ENCODE assay signal across 3 cellular contexts in genomic region chr6:142316791-142317368, GRCh38.
TF ChIP-seq lines count a peak whose summit lies in the region.

No MANE protein-coding gene starts in this region.

TF ChIP-seq in SK-N-SH, 30 proteins besides CTCF, POLR2A, EP300 and RAD21 (continued from another document):
- TF ChIP-seq, protein P1, sequence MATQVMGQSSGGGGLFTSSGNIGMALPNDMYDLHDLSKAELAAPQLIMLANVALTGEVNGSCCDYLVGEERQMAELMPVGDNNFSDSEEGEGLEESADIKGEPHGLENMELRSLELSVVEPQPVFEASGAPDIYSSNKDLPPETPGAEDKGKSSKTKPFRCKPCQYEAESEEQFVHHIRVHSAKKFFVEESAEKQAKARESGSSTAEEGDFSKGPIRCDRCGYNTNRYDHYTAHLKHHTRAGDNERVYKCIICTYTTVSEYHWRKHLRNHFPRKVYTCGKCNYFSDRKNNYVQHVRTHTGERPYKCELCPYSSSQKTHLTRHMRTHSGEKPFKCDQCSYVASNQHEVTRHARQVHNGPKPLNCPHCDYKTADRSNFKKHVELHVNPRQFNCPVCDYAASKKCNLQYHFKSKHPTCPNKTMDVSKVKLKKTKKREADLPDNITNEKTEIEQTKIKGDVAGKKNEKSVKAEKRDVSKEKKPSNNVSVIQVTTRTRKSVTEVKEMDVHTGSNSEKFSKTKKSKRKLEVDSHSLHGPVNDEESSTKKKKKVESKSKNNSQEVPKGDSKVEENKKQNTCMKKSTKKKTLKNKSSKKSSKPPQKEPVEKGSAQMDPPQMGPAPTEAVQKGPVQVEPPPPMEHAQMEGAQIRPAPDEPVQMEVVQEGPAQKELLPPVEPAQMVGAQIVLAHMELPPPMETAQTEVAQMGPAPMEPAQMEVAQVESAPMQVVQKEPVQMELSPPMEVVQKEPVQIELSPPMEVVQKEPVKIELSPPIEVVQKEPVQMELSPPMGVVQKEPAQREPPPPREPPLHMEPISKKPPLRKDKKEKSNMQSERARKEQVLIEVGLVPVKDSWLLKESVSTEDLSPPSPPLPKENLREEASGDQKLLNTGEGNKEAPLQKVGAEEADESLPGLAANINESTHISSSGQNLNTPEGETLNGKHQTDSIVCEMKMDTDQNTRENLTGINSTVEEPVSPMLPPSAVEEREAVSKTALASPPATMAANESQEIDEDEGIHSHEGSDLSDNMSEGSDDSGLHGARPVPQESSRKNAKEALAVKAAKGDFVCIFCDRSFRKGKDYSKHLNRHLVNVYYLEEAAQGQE (IDR thresholded peaks at IDR 0.05; ENCODE audit: low read depth, low read length), result no peak
- no peak for TF ChIP-seq POLR2AphosphoS5 (IDR thresholded peaks at IDR 0.05; ENCODE audit: low read depth, low read length)
- TF ChIP-seq GABPA (IDR thresholded peaks at IDR 0.05; ENCODE audit: low read depth), result no peak
- TF ChIP-seq RFX5 (IDR thresholded peaks at IDR 0.05; ENCODE audit: low read length), result no peak

TF ChIP-seq in SK-N-SH treated with all-trans-retinoic acid at 6 μM for 48 hours, 23 proteins besides CTCF, POLR2A, EP300 and RAD21 (continued from another document):
- TF ChIP-seq POU6F1 (CRISPR knock-in tag; IDR thresholded peaks at IDR 0.05; ENCODE audit: borderline replicate concordance, low read depth), result no peak
- TF ChIP-seq, protein P2, sequence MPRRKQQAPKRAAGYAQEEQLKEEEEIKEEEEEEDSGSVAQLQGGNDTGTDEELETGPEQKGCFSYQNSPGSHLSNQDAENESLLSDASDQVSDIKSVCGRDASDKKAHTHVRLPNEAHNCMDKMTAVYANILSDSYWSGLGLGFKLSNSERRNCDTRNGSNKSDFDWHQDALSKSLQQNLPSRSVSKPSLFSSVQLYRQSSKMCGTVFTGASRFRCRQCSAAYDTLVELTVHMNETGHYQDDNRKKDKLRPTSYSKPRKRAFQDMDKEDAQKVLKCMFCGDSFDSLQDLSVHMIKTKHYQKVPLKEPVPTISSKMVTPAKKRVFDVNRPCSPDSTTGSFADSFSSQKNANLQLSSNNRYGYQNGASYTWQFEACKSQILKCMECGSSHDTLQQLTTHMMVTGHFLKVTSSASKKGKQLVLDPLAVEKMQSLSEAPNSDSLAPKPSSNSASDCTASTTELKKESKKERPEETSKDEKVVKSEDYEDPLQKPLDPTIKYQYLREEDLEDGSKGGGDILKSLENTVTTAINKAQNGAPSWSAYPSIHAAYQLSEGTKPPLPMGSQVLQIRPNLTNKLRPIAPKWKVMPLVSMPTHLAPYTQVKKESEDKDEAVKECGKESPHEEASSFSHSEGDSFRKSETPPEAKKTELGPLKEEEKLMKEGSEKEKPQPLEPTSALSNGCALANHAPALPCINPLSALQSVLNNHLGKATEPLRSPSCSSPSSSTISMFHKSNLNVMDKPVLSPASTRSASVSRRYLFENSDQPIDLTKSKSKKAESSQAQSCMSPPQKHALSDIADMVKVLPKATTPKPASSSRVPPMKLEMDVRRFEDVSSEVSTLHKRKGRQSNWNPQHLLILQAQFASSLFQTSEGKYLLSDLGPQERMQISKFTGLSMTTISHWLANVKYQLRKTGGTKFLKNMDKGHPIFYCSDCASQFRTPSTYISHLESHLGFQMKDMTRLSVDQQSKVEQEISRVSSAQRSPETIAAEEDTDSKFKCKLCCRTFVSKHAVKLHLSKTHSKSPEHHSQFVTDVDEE (CRISPR knock-in tag; IDR thresholded peaks at IDR 0.05), result no peak
- TF ChIP-seq, protein P3, sequence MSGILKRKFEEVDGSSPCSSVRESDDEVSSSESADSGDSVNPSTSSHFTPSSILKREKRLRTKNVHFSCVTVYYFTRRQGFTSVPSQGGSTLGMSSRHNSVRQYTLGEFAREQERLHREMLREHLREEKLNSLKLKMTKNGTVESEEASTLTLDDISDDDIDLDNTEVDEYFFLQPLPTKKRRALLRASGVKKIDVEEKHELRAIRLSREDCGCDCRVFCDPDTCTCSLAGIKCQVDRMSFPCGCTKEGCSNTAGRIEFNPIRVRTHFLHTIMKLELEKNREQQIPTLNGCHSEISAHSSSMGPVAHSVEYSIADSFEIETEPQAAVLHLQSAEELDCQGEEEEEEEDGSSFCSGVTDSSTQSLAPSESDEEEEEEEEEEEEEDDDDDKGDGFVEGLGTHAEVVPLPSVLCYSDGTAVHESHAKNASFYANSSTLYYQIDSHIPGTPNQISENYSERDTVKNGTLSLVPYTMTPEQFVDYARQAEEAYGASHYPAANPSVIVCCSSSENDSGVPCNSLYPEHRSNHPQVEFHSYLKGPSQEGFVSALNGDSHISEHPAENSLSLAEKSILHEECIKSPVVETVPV (CRISPR knock-in tag; IDR thresholded peaks at IDR 0.05), result no peak
- no peak for TF ChIP-seq CSDC2 (CRISPR knock-in tag; IDR thresholded peaks at IDR 0.05)
- TF ChIP-seq BACH2 (CRISPR knock-in tag; IDR thresholded peaks at IDR 0.05; ENCODE audit: borderline replicate concordance), result no peak
- no peak for TF ChIP-seq ZFP3 (CRISPR knock-in tag; IDR thresholded peaks at IDR 0.05)
- TF ChIP-seq SNAI2 (CRISPR knock-in tag; IDR thresholded peaks at IDR 0.05), result no peak
- TF ChIP-seq ESRRG (CRISPR knock-in tag; IDR thresholded peaks at IDR 0.05), result no peak
- no peak for TF ChIP-seq OSR1 (CRISPR knock-in tag; IDR thresholded peaks at IDR 0.05)
- TF ChIP-seq ZNF70 (CRISPR knock-in tag; IDR thresholded peaks at IDR 0.05), result no peak
- TF ChIP-seq ISL1 (CRISPR knock-in tag; IDR thresholded peaks at IDR 0.05), result no peak
- TF ChIP-seq ZFP30 (CRISPR knock-in tag; IDR thresholded peaks at IDR 0.05), result no peak
- TF ChIP-seq GLIS3 (CRISPR knock-in tag; IDR thresholded peaks at IDR 0.05), result no peak
- no peak for TF ChIP-seq CREB5 (CRISPR knock-in tag; IDR thresholded peaks at IDR 0.05; ENCODE audit: low read depth)

TF ChIP-seq in A549, 52 proteins besides CTCF, POLR2A, EP300 and RAD21 (continued from another document):
- TF ChIP-seq CHD4 (IDR thresholded peaks at IDR 0.05; ENCODE audit: borderline replicate concordance), result no peak
- TF ChIP-seq MAZ (IDR thresholded peaks at IDR 0.05; ENCODE audit: borderline replicate concordance, low read depth, low read length), result no peak
- TF ChIP-seq RARB (CRISPR knock-in tag; IDR thresholded peaks at IDR 0.05), result no peak
- TF ChIP-seq, protein P4, sequence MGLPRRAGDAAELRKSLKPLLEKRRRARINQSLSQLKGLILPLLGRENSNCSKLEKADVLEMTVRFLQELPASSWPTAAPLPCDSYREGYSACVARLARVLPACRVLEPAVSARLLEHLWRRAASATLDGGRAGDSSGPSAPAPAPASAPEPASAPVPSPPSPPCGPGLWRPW (IDR thresholded peaks at IDR 0.05), result no peak
- TF ChIP-seq RNF2 (IDR thresholded peaks at IDR 0.05; ENCODE audit: borderline replicate concordance, low read depth), result no peak
- no peak for TF ChIP-seq EHMT2 (IDR thresholded peaks at IDR 0.05; ENCODE audit: low read depth)
- no peak for TF ChIP-seq E2F6 (IDR thresholded peaks at IDR 0.05; ENCODE audit: borderline replicate concordance, low read depth)
- TF ChIP-seq MYC (IDR thresholded peaks at IDR 0.05; ENCODE audit: borderline replicate concordance, low read length), result no peak
